ENCODE assay signal across 8 cellular contexts in genomic region chr6:34223964-34224940, GRCh38. TPM values are rescaled to one million over a fixed set of nuclear protein-coding genes. Genes with fewer than 3 reads are reported as not detected.
A peak's percentile ranks its signal among the peaks of the same experiment; 100 is the strongest.
DNase-seq lines count a peak whose midpoint lies in the region; ATAC-seq and TF ChIP-seq lines count a peak whose summit lies in the region.

No MANE protein-coding gene starts in this region.

- no peaks in the 10 kb centered on the region for H3K36me3 ChIP-seq in lung (ENCODE audit: control insufficient read depth in 2 of 2, insufficient read depth in 2 of 2, low read length in 2 of 2)

- H3K27ac Mint-ChIP-seq in CD14-positive monocyte = peak overlapping the region; percentile 91 to 97 (median 95)
- peak overlapping the region; percentile 93 for H3K27ac Mint-ChIP-seq in activated CD8-positive, alpha-beta T cell treated with anti-CD3 and anti-CD28 coated beads for 36 hours

- intact Hi-C loops in CD14-positive monocyte (cut with micrococcal nuclease) = loop anchor here in 1 of 2 donors (1.0 kb wide), 1 partner anchor 12 kb away; the partner anchor contains the start of gene HMGA1
- intact Hi-C loops in activated CD8-positive, alpha-beta T cell treated with anti-CD3 and anti-CD28 coated beads for 36 hours (cut with micrococcal nuclease) = no loop called here

- peak overlapping the region; percentile 67 to 69 for H3K4me3 Mint-ChIP-seq in CD14-positive monocyte
- H3K4me3 Mint-ChIP-seq in activated CD8-positive, alpha-beta T cell treated with anti-CD3 and anti-CD28 coated beads for 36 hours = peak overlapping the region; percentile 58

- ATAC-seq in GM19395 (IDR thresholded peaks at IDR 0.05; ENCODE audit: unreplicated experiment) (peak; percentile 89), HG03521 (IDR thresholded peaks at IDR 0.05; ENCODE audit: unreplicated experiment) (peak; percentile 86), lung (ENCODE audit: insufficient read depth, low FRiP score) (peak; percentile 98)
- ATAC-seq in activated CD8-positive, alpha-beta T cell treated with anti-CD3 and anti-CD28 coated beads for 36 hours = peak; percentile 98

- peaks cover 0 to 11% of the 10 kb centered on the region in 2 donors for H3K4me1 ChIP-seq in lung (ENCODE audit: control insufficient read depth in 2 of 2, insufficient read depth in 2 of 2, low read length in 2 of 2)

- no peak for TF ChIP-seq CTCF in CD14-positive monocyte (IDR thresholded peaks at IDR 0.05)
- TF ChIP-seq CTCF in activated CD8-positive, alpha-beta T cell treated with anti-CD3 and anti-CD28 coated beads for 36 hours (IDR thresholded peaks at IDR 0.05) = no peak
- no peak for TF ChIP-seq CTCF in lung (IDR thresholded peaks at IDR 0.05; ENCODE audit: control extremely low read depth, extremely low read depth)

- H3K27me3 Mint-ChIP-seq in CD14-positive monocyte (ENCODE audit: low read depth in 3 of 3) = peaks cover 0 to 7% (median 5%) of the 10 kb centered on the region in 3 donors
- H3K27me3 Mint-ChIP-seq in activated CD8-positive, alpha-beta T cell treated with anti-CD3 and anti-CD28 coated beads for 36 hours = no peaks in the 10 kb centered on the region

- CTCF ChIA-PET in activated CD8-positive, alpha-beta T cell treated with anti-CD3 and anti-CD28 coated beads for 36 hours (lab: Charles Lee) = interaction anchor here (0.7 to 2.1 kb wide), 7 partner anchors 8 to 69 kb away, joined by 3 to 17 read pairs (median 3); no protein-coding TSS in a partner anchor

- WGBS in lung, 2 donors = 2 to 3% methylated on average over 54 to 55 of the region's 55 CpGs

- no peaks in the 10 kb centered on the region for H3K9me3 Mint-ChIP-seq in CD14-positive monocyte
- no peaks in the 10 kb centered on the region for H3K9me3 Mint-ChIP-seq in activated CD8-positive, alpha-beta T cell treated with anti-CD3 and anti-CD28 coated beads for 36 hours

- POLR2A ChIA-PET in activated CD8-positive, alpha-beta T cell treated with anti-CD3 and anti-CD28 coated beads for 36 hours (lab: Charles Lee) = interaction anchor here (1.0 to 7.5 kb wide), 11 partner anchors 9 to 192 kb away, joined by 3 to 61 read pairs (median 4); partner anchors contain the start of gene HMGA1

- peak overlapping the region; percentile 86 to 94 for H3K27ac ChIP-seq in lung (ENCODE audit: low read depth in 1 of 2, low read length in 1 of 2)

- DNase-seq in CD14-positive monocyte (ENCODE audit: low spot score) = peak; percentile 96
- peak; percentile 66 for DNase-seq in NCI-H82 treated with DMSO at 0.1 percent for 48 hours (lab: John Stamatoyannopoulos, UW; ENCODE audit: unreplicated experiment)
- peak; percentile 96 for DNase-seq in activated CD8-positive, alpha-beta T cell treated with anti-CD3 and anti-CD28 coated beads for 36 hours
- DNase-seq in ecto neural progenitor cell (ENCODE audit: low spot score) = peak; percentile 91
- peak; percentile 92 for DNase-seq in lung (ENCODE audit: low spot score)
- DNase-seq in stimulated activated CD4-positive, alpha-beta T cell treated with anti-CD3 and anti-CD28 coated beads, TNF-alpha, amount 100 ng/mL, for 24 hours (ENCODE audit: low read depth in 3 of 3) = peak; percentile 90 to 94 (median 92)

- no peaks in the 10 kb centered on the region for H3K27me3 ChIP-seq in lung (ENCODE audit: control insufficient read depth, insufficient read depth)

- H3K4me3 ChIP-seq in lung = peak overlapping the region; percentile 43

- H3K9me3 ChIP-seq in lung (ENCODE audit: control insufficient read depth in 2 of 2, insufficient read depth in 1 of 2, low read length in 1 of 2) = no peaks in the 10 kb centered on the region

- H3K36me3 Mint-ChIP-seq in CD14-positive monocyte = no peaks in the 10 kb centered on the region
- H3K36me3 Mint-ChIP-seq in activated CD8-positive, alpha-beta T cell treated with anti-CD3 and anti-CD28 coated beads for 36 hours (ENCODE audit: low read depth) = no peaks in the 10 kb centered on the region

- peaks cover 51% of the 10 kb centered on the region for H3K4me1 Mint-ChIP-seq in CD14-positive monocyte
- peaks cover 41% of the 10 kb centered on the region for H3K4me1 Mint-ChIP-seq in activated CD8-positive, alpha-beta T cell treated with anti-CD3 and anti-CD28 coated beads for 36 hours (ENCODE audit: low read depth)

RNA-seq across cellular contexts. Expression of gene HMGA1, which starts 12.4 kb away (rescaled TPM):
- 10 to 100 TPM; 11.4 to 17.6 TPM for polyA plus RNA-seq in CD14-positive monocyte
- 100 to 1,000 TPM; 683 to 709 TPM for total RNA-seq in activated CD8-positive, alpha-beta T cell treated with anti-CD3 and anti-CD28 coated beads for 36 hours
- total RNA-seq in lung = 100 to 1,000 TPM in 1 of 2 donors, 10 to 100 TPM in 1; 47.9 to 102 TPM
- polyA plus RNA-seq in lung = 10 to 100 TPM; 95.9 to 98.0 TPM

RNA-seq across cellular contexts. Expression of gene SMIM29, which starts 24.6 kb away (rescaled TPM):
- 10 to 100 TPM; 57.2 to 66.7 TPM for polyA plus RNA-seq in CD14-positive monocyte
- total RNA-seq in activated CD8-positive, alpha-beta T cell treated with anti-CD3 and anti-CD28 coated beads for 36 hours = 10 to 100 TPM; 13.3 to 16.4 TPM
- total RNA-seq in lung = 10 to 100 TPM in 1 of 2 donors, 1 to 10 TPM in 1; 8.5 to 44.6 TPM
- polyA plus RNA-seq in lung = 100 to 1,000 TPM in 1 of 2 donors, 10 to 100 TPM in 1; 71.9 to 122 TPM

Comparison
In these comparisons a context has a peak if more than half of its experiments do, and no peak if none do; other contexts are left out.
1. Peak in every context shown above with its lines: DNase-seq, ATAC-seq, H3K4me3 ChIP-seq and H3K27ac ChIP-seq.
2. RNA of gene HMGA1, which starts 12.4 kb away (total RNA-seq): 683 to 709 TPM in activated CD8-positive, alpha-beta T cell treated with anti-CD3 and anti-CD28 coated beads for 36 hours; 47.9 to 102 TPM in lung; every median in the first group is over 4 times any median in the second.